ENCODE assay signal across 8 cellular contexts in genomic region chr19:41363371-41363752, GRCh38. TPM values are rescaled to one million over a fixed set of nuclear protein-coding genes. Genes with fewer than 3 reads are reported as not detected.
DNase-seq lines count a peak whose midpoint lies in the region; ATAC-seq and TF ChIP-seq lines count a peak whose summit lies in the region.

No MANE protein-coding gene starts in this region.

- H3K36me3 ChIP-seq in ascending aorta (no peaks in the 10 kb centered on the region), liver (ENCODE audit: control insufficient read depth in 4 of 4, insufficient read depth in 3 of 4, low read depth in 1 of 4, low read length in 3 of 4) (no peaks in the 10 kb centered on the region), tibial artery (no peaks in the 10 kb centered on the region)

- H3K4me3 ChIP-seq in ascending aorta (peak overlapping the region; percentile 80), liver (ENCODE audit: low read depth in 1 of 3, low read length in 3 of 3) (peak overlapping the region; percentile 75 to 96 (median 78)), tibial artery (peak overlapping the region; percentile 65 to 66)

- H3K27ac ChIP-seq in ascending aorta (peak overlapping the region; percentile 97 to 98), liver (ENCODE audit: low read depth in 1 of 2, low read length in 2 of 2) (peak overlapping the region; percentile 95 to 99), tibial artery (peak overlapping the region; percentile 90 to 95)

- intact Hi-C loops in ascending aorta (cut with DNase I): loop anchor here (1.0 kb wide), 2 partner anchors 10 to 34 kb away; partner anchors contain the start of genes BCKDHA, EXOSC5 and TGFB1
- intact Hi-C loops in tibial artery (cut with DNase I; ENCODE audit: low total_unique reads): loop anchor here (10.0 kb wide), 1 partner anchor 61 kb away; the partner anchor contains the start of gene B3GNT8

- peaks cover 2 to 3% of the 10 kb centered on the region in 2 donors for H3K36me3 Mint-ChIP-seq in activated T-cell treated with anti-CD3 and anti-CD28 coated beads, Interleukin-2, amount 50 U/mL, for 72 hours (ENCODE audit: insufficient read depth in 2 of 2)

- H3K9ac ChIP-seq in liver (ENCODE audit: low read depth in 1 of 2, low read length in 2 of 2): peak overlapping the region; percentile 77

- peak in 1 of 2 donors; percentile 5 for DNase-seq in activated T-cell treated with anti-CD3 and anti-CD28 coated beads, Interleukin-2, amount 50 U/mL, for 72 hours
- no peak for DNase-seq in activated T-cell treated with anti-CD3 and anti-CD28 coated beads, Interleukin-2, amount 50 U/mL, for 48 hours
- no peak for DNase-seq in ascending aorta (ENCODE audit: low spot score in 2 of 2)
- DNase-seq in tibial artery: no peak
- no peak for DNase-seq in stimulated activated CD4-positive, alpha-beta T cell treated with anti-CD3 and anti-CD28 coated beads, Interleukin-1b, Interleukin-23, amount 100 ng/mL, for 48 hours

- H3K9me3 Mint-ChIP-seq in activated T-cell treated with anti-CD3 and anti-CD28 coated beads, Interleukin-2, amount 50 U/mL, for 72 hours: no peaks in the 10 kb centered on the region

- H3K27me3 Mint-ChIP-seq in activated T-cell treated with anti-CD3 and anti-CD28 coated beads, Interleukin-2, amount 50 U/mL, for 72 hours (ENCODE audit: low read depth): no peaks in the 10 kb centered on the region

- H3K9me3 ChIP-seq in ascending aorta (no peaks in the 10 kb centered on the region), liver (ENCODE audit: control insufficient read depth in 4 of 4, low read length in 3 of 4) (no peaks in the 10 kb centered on the region), tibial artery (no peaks in the 10 kb centered on the region)

- no peaks in the 10 kb centered on the region for H3K27me3 ChIP-seq in ascending aorta
- no peaks in the 10 kb centered on the region for H3K27me3 ChIP-seq in liver (ENCODE audit: control insufficient read depth in 4 of 4, insufficient read depth in 4 of 4, low read length in 3 of 4)
- H3K27me3 ChIP-seq in tibial artery: no peaks in the 10 kb centered on the region

- H3K4me1 ChIP-seq in ascending aorta: peaks cover 0 to 11% of the 10 kb centered on the region in 2 donors
- peaks cover 0 to 14% (median 9%) of the 10 kb centered on the region in 4 donors for H3K4me1 ChIP-seq in liver (ENCODE audit: control insufficient read depth in 4 of 4, insufficient read depth in 4 of 4, low read length in 3 of 4)
- H3K4me1 ChIP-seq in tibial artery: peaks cover 0 to 26% (median 13%) of the 10 kb centered on the region in 4 donors

- TF ChIP-seq RAD21 in liver (IDR thresholded peaks at IDR 0.05): no peak

- 54% methylated on average over 6 of the region's 6 CpGs for WGBS in liver

- no peak for TF ChIP-seq CTCF in ascending aorta (IDR thresholded peaks at IDR 0.05)
- TF ChIP-seq CTCF in liver (IDR thresholded peaks at IDR 0.05; ENCODE audit: low read depth, low read length, missing input control): no peak
- no peak for TF ChIP-seq CTCF in tibial artery (IDR thresholded peaks at IDR 0.05)

- H3K4me1 Mint-ChIP-seq in activated T-cell treated with anti-CD3 and anti-CD28 coated beads, Interleukin-2, amount 50 U/mL, for 72 hours (ENCODE audit: low read depth): peaks cover 42% of the 10 kb centered on the region

- ATAC-seq in activated T-cell treated with anti-CD3 and anti-CD28 coated beads, Interleukin-2, amount 50 U/mL, for 72 hours (replicated peaks in 1 of 2): no peak
- ATAC-seq in GM21447 (IDR thresholded peaks at IDR 0.05; ENCODE audit: unreplicated experiment): no peak
- ATAC-seq in GM19467 (IDR thresholded peaks at IDR 0.05; ENCODE audit: unreplicated experiment): no peak

- peak overlapping the region; percentile 95 to 98 for H3K4me3 Mint-ChIP-seq in activated T-cell treated with anti-CD3 and anti-CD28 coated beads, Interleukin-2, amount 50 U/mL, for 72 hours

- peak overlapping the region; percentile 88 for H3K27ac Mint-ChIP-seq in activated T-cell treated with anti-CD3 and anti-CD28 coated beads, Interleukin-2, amount 50 U/mL, for 72 hours

TF ChIP-seq in liver, 16 proteins besides CTCF, POLR2A, EP300 and RAD21:
- TF ChIP-seq YY1 (IDR thresholded peaks at IDR 0.05) (no peak), MAX (IDR thresholded peaks at IDR 0.05) (no peak), HNF4A (conservative IDR thresholded peaks at IDR 0.05) (no peak), HNF4G (IDR thresholded peaks at IDR 0.05) (no peak), FOXA2 (IDR thresholded peaks at IDR 0.05) (no peak), SP1 (IDR thresholded peaks at IDR 0.05) (no peak), RXRA (IDR thresholded peaks at IDR 0.05) (no peak), JUND (IDR thresholded peaks at IDR 0.05) (no peak), EGR1 (IDR thresholded peaks at IDR 0.05; ENCODE audit: low read depth in 2 of 2) (no peak), FOXA1 (IDR thresholded peaks at IDR 0.05) (no peak), ZBTB33 (IDR thresholded peaks at IDR 0.05) (no peak), TAF1 (conservative IDR thresholded peaks at IDR 0.05) (no peak), GABPA (IDR thresholded peaks at IDR 0.05 in 1 of 2, conservative IDR thresholded peaks at IDR 0.05 in 1 of 2) (no peak), NR2F2 (IDR thresholded peaks at IDR 0.05) (no peak)
- TF ChIP-seq, protein P1, sequence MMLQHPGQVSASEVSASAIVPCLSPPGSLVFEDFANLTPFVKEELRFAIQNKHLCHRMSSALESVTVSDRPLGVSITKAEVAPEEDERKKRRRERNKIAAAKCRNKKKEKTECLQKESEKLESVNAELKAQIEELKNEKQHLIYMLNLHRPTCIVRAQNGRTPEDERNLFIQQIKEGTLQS (IDR thresholded peaks at IDR 0.05): no peak
- TF ChIP-seq, protein P2, sequence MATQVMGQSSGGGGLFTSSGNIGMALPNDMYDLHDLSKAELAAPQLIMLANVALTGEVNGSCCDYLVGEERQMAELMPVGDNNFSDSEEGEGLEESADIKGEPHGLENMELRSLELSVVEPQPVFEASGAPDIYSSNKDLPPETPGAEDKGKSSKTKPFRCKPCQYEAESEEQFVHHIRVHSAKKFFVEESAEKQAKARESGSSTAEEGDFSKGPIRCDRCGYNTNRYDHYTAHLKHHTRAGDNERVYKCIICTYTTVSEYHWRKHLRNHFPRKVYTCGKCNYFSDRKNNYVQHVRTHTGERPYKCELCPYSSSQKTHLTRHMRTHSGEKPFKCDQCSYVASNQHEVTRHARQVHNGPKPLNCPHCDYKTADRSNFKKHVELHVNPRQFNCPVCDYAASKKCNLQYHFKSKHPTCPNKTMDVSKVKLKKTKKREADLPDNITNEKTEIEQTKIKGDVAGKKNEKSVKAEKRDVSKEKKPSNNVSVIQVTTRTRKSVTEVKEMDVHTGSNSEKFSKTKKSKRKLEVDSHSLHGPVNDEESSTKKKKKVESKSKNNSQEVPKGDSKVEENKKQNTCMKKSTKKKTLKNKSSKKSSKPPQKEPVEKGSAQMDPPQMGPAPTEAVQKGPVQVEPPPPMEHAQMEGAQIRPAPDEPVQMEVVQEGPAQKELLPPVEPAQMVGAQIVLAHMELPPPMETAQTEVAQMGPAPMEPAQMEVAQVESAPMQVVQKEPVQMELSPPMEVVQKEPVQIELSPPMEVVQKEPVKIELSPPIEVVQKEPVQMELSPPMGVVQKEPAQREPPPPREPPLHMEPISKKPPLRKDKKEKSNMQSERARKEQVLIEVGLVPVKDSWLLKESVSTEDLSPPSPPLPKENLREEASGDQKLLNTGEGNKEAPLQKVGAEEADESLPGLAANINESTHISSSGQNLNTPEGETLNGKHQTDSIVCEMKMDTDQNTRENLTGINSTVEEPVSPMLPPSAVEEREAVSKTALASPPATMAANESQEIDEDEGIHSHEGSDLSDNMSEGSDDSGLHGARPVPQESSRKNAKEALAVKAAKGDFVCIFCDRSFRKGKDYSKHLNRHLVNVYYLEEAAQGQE (IDR thresholded peaks at IDR 0.05): no peak

RNA-seq across cellular contexts. Expression of gene B9D2, which starts 0.6 kb away (rescaled TPM):
- 1 to 10 TPM; 6.4 to 7.7 TPM for total RNA-seq in activated T-cell treated with anti-CD3 and anti-CD28 coated beads, Interleukin-2, amount 50 U/mL, for 72 hours
- 17.5 TPM for total RNA-seq in ascending aorta
- total RNA-seq in liver: 1 to 10 TPM; 2.4 to 2.5 TPM
- polyA plus RNA-seq in liver: 1 to 10 TPM; 3.5 to 3.7 TPM

RNA-seq across cellular contexts. Expression of gene TGFB1, which starts 9.6 kb away (rescaled TPM):
- 10 to 100 TPM; 93.5 to 94.2 TPM for total RNA-seq in activated T-cell treated with anti-CD3 and anti-CD28 coated beads, Interleukin-2, amount 50 U/mL, for 72 hours
- total RNA-seq in ascending aorta (103 TPM), liver (10 to 100 TPM in 1 of 2 donors, 1 to 10 TPM in 1; 4.9 to 10.6 TPM)
- 1 to 10 TPM in 1 of 2 donors, under 1 TPM in 1; 0.83 to 8.9 TPM for polyA plus RNA-seq in liver

RNA-seq across cellular contexts. Expression of gene TMEM91, which starts 13.0 kb away (rescaled TPM):
- 10 to 100 TPM; 12.3 to 12.8 TPM for total RNA-seq in activated T-cell treated with anti-CD3 and anti-CD28 coated beads, Interleukin-2, amount 50 U/mL, for 72 hours
- total RNA-seq in ascending aorta: 14.2 TPM
- 1 to 10 TPM; 2.8 to 3.1 TPM for total RNA-seq in liver
- 1 to 10 TPM; 1.6 to 4.0 TPM for polyA plus RNA-seq in liver

RNA-seq across cellular contexts. Expression of gene EXOSC5, which starts 33.8 kb away (rescaled TPM):
- 10 to 100 TPM; 30.3 to 30.7 TPM for total RNA-seq in activated T-cell treated with anti-CD3 and anti-CD28 coated beads, Interleukin-2, amount 50 U/mL, for 72 hours
- total RNA-seq in ascending aorta (30.3 TPM), liver (10 to 100 TPM in 1 of 2 donors, 1 to 10 TPM in 1; 8.3 to 11.5 TPM)
- 10 to 100 TPM; 26.2 to 26.7 TPM for polyA plus RNA-seq in liver

RNA-seq across cellular contexts. Expression of gene BCKDHA, which starts 34.3 kb away (rescaled TPM):
- 10 to 100 TPM; 18.4 to 21.6 TPM for total RNA-seq in activated T-cell treated with anti-CD3 and anti-CD28 coated beads, Interleukin-2, amount 50 U/mL, for 72 hours
- total RNA-seq in ascending aorta (28.5 TPM), liver (10 to 100 TPM; 38.5 to 43.1 TPM)
- polyA plus RNA-seq in liver: 10 to 100 TPM; 84.3 to 91.4 TPM
